Comparison of ENCODE assay signal across 8 cellular contexts in genomic region chr15:42920281-42921048, GRCh38. TPM values are rescaled to one million over a fixed set of nuclear protein-coding genes. Genes with fewer than 3 reads are reported as not detected.
DNase-seq lines count a peak whose midpoint lies in the region; ATAC-seq and TF ChIP-seq lines count a peak whose summit lies in the region.

Gene TTBK2 (minus strand): TSS chr15:42920778. CDS start chr15:42878617, 42,161 bp downstream.

- H3K36me3 ChIP-seq in liver (ENCODE audit: control insufficient read depth in 4 of 4, insufficient read depth in 3 of 4, low read depth in 1 of 4, low read length in 3 of 4): no peaks in the 10 kb centered on the region

- H3K9ac ChIP-seq in liver (ENCODE audit: low read depth in 1 of 2, low read length in 2 of 2): peak within 1 kb of the TSS; percentile 64 to 77

- WGBS in liver: under 1% methylated on average over 75 of the region's 75 CpGs

- peak within 1 kb of the TSS; percentile 74 to 98 (median 83) for H3K4me3 ChIP-seq in liver (ENCODE audit: low read depth in 1 of 3, low read length in 3 of 3)

- peak within 1 kb of the TSS; percentile 63 for H3K27ac ChIP-seq in C4-2B
- peak within 1 kb of the TSS; percentile 60 to 72 for H3K27ac ChIP-seq in liver (ENCODE audit: low read depth in 1 of 2, low read length in 2 of 2)

- no peaks in the 10 kb centered on the region for H3K27me3 ChIP-seq in liver (ENCODE audit: control insufficient read depth in 4 of 4, insufficient read depth in 4 of 4, low read length in 3 of 4)

- peak; percentile 34 to 38 for TF ChIP-seq RAD21 in liver (IDR thresholded peaks at IDR 0.05)

- ATAC-seq in GM19395 (IDR thresholded peaks at IDR 0.05; ENCODE audit: unreplicated experiment) (peak; percentile 89), HG03565 (IDR thresholded peaks at IDR 0.05; ENCODE audit: unreplicated experiment) (peak; percentile 82)

- DNase-seq in NCI-H774 (lab: John Stamatoyannopoulos, UW) (peak; percentile 98), dermis microvascular lymphatic vessel endothelial cell (ENCODE audit: low read depth in 2 of 2) (peak; percentile 98 to 99)
- peak; percentile 97 to 98 for DNase-seq in activated CD4-positive, alpha-beta T cell treated with anti-CD3 and anti-CD28 coated beads, Interleukin-2, amount 50 U/mL, for 4 hours
- DNase-seq in stimulated activated CD4-positive, alpha-beta T cell treated with anti-CD3 and anti-CD28 coated beads, Interleukin-4, amount 100 ng/mL, for 24 hours: peak; percentile 99

- TF ChIP-seq CTCF in C4-2B (conservative IDR thresholded peaks at IDR 0.05) (no peak), liver (IDR thresholded peaks at IDR 0.05; ENCODE audit: low read depth, low read length, missing input control) (no peak)

- peaks cover 0 to 19% (median 10%) of the 10 kb centered on the region in 4 donors for H3K4me1 ChIP-seq in liver (ENCODE audit: control insufficient read depth in 4 of 4, insufficient read depth in 4 of 4, low read length in 3 of 4)

- H3K9me3 ChIP-seq in liver (ENCODE audit: control insufficient read depth in 4 of 4, low read length in 3 of 4): no peaks in the 10 kb centered on the region

TF ChIP-seq in liver, 16 proteins besides CTCF, POLR2A, EP300 and RAD21:
- no peak for TF ChIP-seq TAF1 (conservative IDR thresholded peaks at IDR 0.05)
- TF ChIP-seq SP1 (IDR thresholded peaks at IDR 0.05): peak; percentile 100
- TF ChIP-seq JUND (IDR thresholded peaks at IDR 0.05): peak in 1 of 2 donors; percentile 20
- peak; percentile 18 for TF ChIP-seq NR2F2 (IDR thresholded peaks at IDR 0.05)
- peak in 1 of 2 donors; percentile 55 for TF ChIP-seq GABPA (IDR thresholded peaks at IDR 0.05 in 1 of 2, conservative IDR thresholded peaks at IDR 0.05 in 1 of 2)
- TF ChIP-seq EGR1 (IDR thresholded peaks at IDR 0.05; ENCODE audit: low read depth in 2 of 2): no peak
- TF ChIP-seq FOXA1 (IDR thresholded peaks at IDR 0.05): no peak
- peak; percentile 92 for TF ChIP-seq YY1 (IDR thresholded peaks at IDR 0.05)
- peak; percentile 42 to 59 for TF ChIP-seq RXRA (IDR thresholded peaks at IDR 0.05)
- no peak for TF ChIP-seq HNF4A (conservative IDR thresholded peaks at IDR 0.05)
- TF ChIP-seq MAX (IDR thresholded peaks at IDR 0.05): peak; percentile 45

RNA-seq across cellular contexts. Expression of gene TTBK2, which starts in this region (rescaled TPM):
- total RNA-seq in dermis microvascular lymphatic vessel endothelial cell (7.1 and 8.6 TPM in 2 replicates), liver (1 to 10 TPM; 5.4 to 6.4 TPM)
- polyA plus RNA-seq in liver: 1 to 10 TPM; 1.0 to 3.1 TPM

Comparison
In these comparisons a context has a peak if more than half of its experiments do, and no peak if none do; other contexts are left out.
1. Peak in every context shown above with its lines: DNase-seq, ATAC-seq, H3K4me3 ChIP-seq and H3K27ac ChIP-seq.